In genomic region chr15:101115887-101116680, GRCh38 we compare ENCODE assay signal across 10 cellular contexts.
DNase-seq lines count a peak whose midpoint lies in the region; ATAC-seq and TF ChIP-seq lines count a peak whose summit lies in the region.
"Had no signal": no experiment of that assay in that cellular context is flagged by ENCODE, and none has a peak within 500 bp of the region (broad histone marks: within the 10 kb centered on the region; RNA-seq: fewer than 3 reads in every experiment).

No MANE protein-coding gene starts in this region.

- H3K27ac ChIP-seq in breast epithelium: peak overlapping the region; percentile 72 to 86
- H3K27ac ChIP-seq in caudate nucleus (ENCODE audit: low read depth, low read length): peak overlapping the region; percentile 36
- H3K27ac ChIP-seq in vagina: peak overlapping the region; percentile 70
- H3K27ac ChIP-seq: cardiac muscle cell had no signal

- ATAC-seq in GM18520 (IDR thresholded peaks at IDR 0.05; ENCODE audit: unreplicated experiment): no peak

- no peak overlapping the region for H3K4me3 Mint-ChIP-seq in MCF 10A (ENCODE audit: unreplicated experiment)
- H3K4me3 Mint-ChIP-seq in activated CD4-positive, alpha-beta memory T cell treated with anti-CD3 and anti-CD28 coated beads, Interleukin-2, amount 10 ng/mL, durations not matched to agents 7 days and 5 days: no peak overlapping the region
- H3K4me3 Mint-ChIP-seq: activated B cell treated with CpG ODN at 0.5 μM for 24 hours had no signal

- intact Hi-C loops in breast epithelium (cut with DNase I; ENCODE audit: low total_unique reads): no loop called here
- intact Hi-C loops in MCF 10A (cut with micrococcal nuclease): no loop called here
- intact Hi-C loops in vagina (cut with DNase I): no loop called here

- BruUV-seq in MCF 10A (replicated peaks; lab: Mats Ljungman, UMichigan): no TSS peak

- H3K36me3 Mint-ChIP-seq in MCF 10A (ENCODE audit: insufficient read depth, unreplicated experiment): no peaks in the 10 kb centered on the region
- H3K36me3 Mint-ChIP-seq in activated CD4-positive, alpha-beta memory T cell treated with anti-CD3 and anti-CD28 coated beads, Interleukin-2, amount 10 ng/mL, durations not matched to agents 7 days and 5 days (ENCODE audit: low read depth): no peaks in the 10 kb centered on the region

- no peaks in the 10 kb centered on the region for H3K9me3 Mint-ChIP-seq in MCF 10A (ENCODE audit: unreplicated experiment)
- H3K9me3 Mint-ChIP-seq in activated CD4-positive, alpha-beta memory T cell treated with anti-CD3 and anti-CD28 coated beads, Interleukin-2, amount 10 ng/mL, durations not matched to agents 7 days and 5 days: no peaks in the 10 kb centered on the region
- H3K9me3 Mint-ChIP-seq: activated B cell treated with CpG ODN at 0.5 μM for 24 hours had no signal

- peak in 1 of 2 donors; percentile 70 for DNase-seq in breast epithelium (ENCODE audit: low spot score in 2 of 2)
- no peak for DNase-seq in MCF 10A (ENCODE audit: unreplicated experiment)
- DNase-seq in caudate nucleus (lab: John Stamatoyannopoulos, UW): peak in 13 of 61 donors; percentile 6 to 35 (median 22)
- DNase-seq in mucosa of gallbladder (ENCODE audit: low spot score): peak; percentile 34
- no peak for DNase-seq in vagina (ENCODE audit: extremely low spot score in 2 of 2)
- DNase-seq in activated CD4-positive, alpha-beta memory T cell treated with anti-CD3 and anti-CD28 coated beads, Interleukin-2, amount 10 ng/mL, durations not matched to agents 7 days and 5 days: no peak
- DNase-seq in DMS 273 treated with DMSO at 0.1 percent for 48 hours (lab: John Stamatoyannopoulos, UW): no peak
- DNase-seq: activated B cell treated with CpG ODN at 0.5 μM for 24 hours had no signal

- POLR2A ChIA-PET in MCF 10A (lab: Yijun Ruan, JAX): no interaction called here
- POLR2A ChIA-PET in activated CD4-positive, alpha-beta memory T cell treated with anti-CD3 and anti-CD28 coated beads, Interleukin-2, amount 10 ng/mL, durations not matched to agents 7 days and 5 days (lab: Charles Lee): no interaction called here

- H3K27ac Mint-ChIP-seq in MCF 10A (ENCODE audit: low read depth, unreplicated experiment): no peak overlapping the region
- H3K27ac Mint-ChIP-seq in activated CD4-positive, alpha-beta memory T cell treated with anti-CD3 and anti-CD28 coated beads, Interleukin-2, amount 10 ng/mL, durations not matched to agents 7 days and 5 days: no peak overlapping the region
- H3K27ac Mint-ChIP-seq: activated B cell treated with CpG ODN at 0.5 μM for 24 hours had no signal

- H3K27me3 ChIP-seq in breast epithelium (no peaks in the 10 kb centered on the region), vagina (no peaks in the 10 kb centered on the region)
- H3K27me3 ChIP-seq: cardiac muscle cell had no signal

- TF ChIP-seq POLR2A in breast epithelium (IDR thresholded peaks at IDR 0.05) (no peak), vagina (IDR thresholded peaks at IDR 0.05) (no peak)

- H3K4me1 ChIP-seq in breast epithelium: peaks cover 6 to 10% of the 10 kb centered on the region in 2 donors
- peaks cover 32% of the 10 kb centered on the region for H3K4me1 ChIP-seq in vagina

- H3K9me3 ChIP-seq in breast epithelium: no peaks in the 10 kb centered on the region
- H3K9me3 ChIP-seq in vagina: no peaks in the 10 kb centered on the region

- H3K4me3 ChIP-seq in breast epithelium (peak overlapping the region in 2 of 3 donors; percentile 7 to 37), vagina (no peak overlapping the region)
- H3K4me3 ChIP-seq: cardiac muscle cell had no signal

- H3K36me3 ChIP-seq in breast epithelium: no peaks in the 10 kb centered on the region
- H3K36me3 ChIP-seq in vagina: no peaks in the 10 kb centered on the region
- H3K36me3 ChIP-seq: cardiac muscle cell had no signal

- CTCF ChIA-PET in MCF 10A (lab: Yijun Ruan, JAX): interaction anchor here (1.5 kb wide), 1 partner anchor 100 kb away, joined by 5 read pairs; no protein-coding TSS in a partner anchor
- CTCF ChIA-PET in activated CD4-positive, alpha-beta memory T cell treated with anti-CD3 and anti-CD28 coated beads, Interleukin-2, amount 10 ng/mL, durations not matched to agents 7 days and 5 days (lab: Charles Lee): interaction anchor here (1.2 kb wide), 1 partner anchor 142 kb away, joined by 4 read pairs; no protein-coding TSS in a partner anchor

- no peaks in the 10 kb centered on the region for H3K27me3 Mint-ChIP-seq in MCF 10A (ENCODE audit: insufficient read depth, unreplicated experiment)
- H3K27me3 Mint-ChIP-seq in activated CD4-positive, alpha-beta memory T cell treated with anti-CD3 and anti-CD28 coated beads, Interleukin-2, amount 10 ng/mL, durations not matched to agents 7 days and 5 days: no peaks in the 10 kb centered on the region

- no peaks in the 10 kb centered on the region for H3K4me1 Mint-ChIP-seq in MCF 10A (ENCODE audit: insufficient read depth, unreplicated experiment)
- peaks cover 5% of the 10 kb centered on the region for H3K4me1 Mint-ChIP-seq in activated CD4-positive, alpha-beta memory T cell treated with anti-CD3 and anti-CD28 coated beads, Interleukin-2, amount 10 ng/mL, durations not matched to agents 7 days and 5 days

- TF ChIP-seq CTCF in breast epithelium (IDR thresholded peaks at IDR 0.05) (no peak), MCF 10A (IDR thresholded peaks at IDR 0.05; ENCODE audit: unreplicated experiment) (no peak), vagina (IDR thresholded peaks at IDR 0.05) (no peak)

Comparison
In these comparisons a context has a peak if more than half of its experiments do, and no peak if none do; other contexts are left out.
1. H3K4me3 ChIP-seq: peak in breast epithelium (2 of 3); none in vagina (0 of 2).
2. Peak in every context shown above with its lines, with median percentiles within 50 percentile points of each other: H3K27ac ChIP-seq.